In genomic region chr1:205493241-205494085, GRCh38 we compare ENCODE assay signal across 10 cellular contexts. TPM values are rescaled to one million over a fixed set of nuclear protein-coding genes. Genes with fewer than 3 reads are reported as not detected.
A peak's percentile ranks its signal among the peaks of the same experiment; 100 is the strongest.
DNase-seq lines count a peak whose midpoint lies in the region; TF ChIP-seq lines count a peak whose summit lies in the region.
"Had no signal": no experiment of that assay in that cellular context is flagged by ENCODE, and none has a peak within 500 bp of the region (broad histone marks: within the 10 kb centered on the region; RNA-seq: fewer than 3 reads in every experiment).

No MANE protein-coding gene starts in this region.

- CTCF ChIA-PET in MCF 10A (lab: Yijun Ruan, JAX): interaction anchor here (0.5 to 37.5 kb wide), 27 partner anchors 8 to 1002 kb away, joined by 3 to 1608 read pairs (median 6); partner anchors contain the start of genes CDK18 and KLHDC8A

- peak overlapping the region; percentile 54 for H3K56ac ChIP-seq in mesendoderm (ENCODE audit: low read length)

- no peaks in the 10 kb centered on the region for H3K79me2 ChIP-seq in mesendoderm (ENCODE audit: control insufficient read depth, insufficient read depth, low read length)

- POLR2A ChIA-PET in MCF 10A (lab: Yijun Ruan, JAX): interaction anchor here (0.6 to 7.3 kb wide), 22 partner anchors 8 to 987 kb away, joined by 3 to 73 read pairs (median 6); partner anchors contain the start of genes CDK18 and ELK4

- no peaks in the 10 kb centered on the region for H3K36me3 Mint-ChIP-seq in MCF 10A (ENCODE audit: insufficient read depth, unreplicated experiment)

- H3K27ac ChIP-seq in mesendoderm (ENCODE audit: low read depth, low read length): no peak overlapping the region
- H3K27ac ChIP-seq: cardiac muscle cell had no signal

- no peak overlapping the region for H3K4ac ChIP-seq in mesendoderm (ENCODE audit: low read depth, low read length)

- H3K27me3 ChIP-seq in BE2C (no peaks in the 10 kb centered on the region), mesendoderm (ENCODE audit: insufficient read depth, low read length, poor library complexity) (no peaks in the 10 kb centered on the region)
- H3K27me3 ChIP-seq: cardiac muscle cell had no signal

- BruUV-seq in MCF 10A (replicated peaks; lab: Mats Ljungman, UMichigan): no TSS peak

- peak overlapping the region; percentile 86 for H3K27ac Mint-ChIP-seq in MCF 10A (ENCODE audit: low read depth, unreplicated experiment)

- no peaks in the 10 kb centered on the region for H3K9me3 Mint-ChIP-seq in MCF 10A (ENCODE audit: unreplicated experiment)

- H3K27me3 Mint-ChIP-seq in MCF 10A (ENCODE audit: insufficient read depth, unreplicated experiment): no peaks in the 10 kb centered on the region

- intact Hi-C loops in MCF 10A (cut with micrococcal nuclease): no loop called here

- H2BK120ac ChIP-seq in mesendoderm (ENCODE audit: low read depth, low read length): no peak overlapping the region

- WGBS in mesendoderm (ENCODE audit: extremely low coverage, insufficient coverage, low lambda C conversion rate): no CpG with 5 or more reads among the region's 11 CpGs

- DNase-seq in BE2C: peak; percentile 41
- DNase-seq in LoVo (ENCODE audit: low spot score): peak; percentile 66
- DNase-seq in MCF 10A (ENCODE audit: unreplicated experiment): peak; percentile 99
- DNase-seq in mesendoderm: peak; percentile 53
- no peak for DNase-seq in 8988T
- no peak for DNase-seq in stimulated activated naive CD4-positive, alpha-beta T cell treated with Interleukin-2 at 50 U/mL for 16 hours (lab: John Stamatoyannopoulos, UW)
- DNase-seq in stimulated activated CD4-positive, alpha-beta T cell treated with anti-CD3 and anti-CD28 coated beads, Interleukin-2, amount 100 ng/mL, for 24 hours: no peak
- DNase-seq in activated naive CD4-positive, alpha-beta T cell treated with anti-CD3 and anti-CD28 coated beads, Interleukin-2, amount 50 U/mL, for 16 hours: no peak

- TF ChIP-seq CTCF in BE2C (IDR thresholded peaks at IDR 0.05; ENCODE audit: low read depth, low read length) (no peak), MCF 10A (IDR thresholded peaks at IDR 0.05; ENCODE audit: unreplicated experiment) (no peak)

- no peak overlapping the region for H3K9ac ChIP-seq in mesendoderm (ENCODE audit: low read length)

- no peak overlapping the region for H3K18ac ChIP-seq in mesendoderm (ENCODE audit: low read length)

- H2BK15ac ChIP-seq in mesendoderm (replicated peaks; ENCODE audit: low read depth): no peak overlapping the region

- H2BK5ac ChIP-seq in mesendoderm (ENCODE audit: low read length): no peak overlapping the region

- H3K9me3 ChIP-seq in BE2C: no peaks in the 10 kb centered on the region

- no peak overlapping the region for H4K5ac ChIP-seq in mesendoderm (ENCODE audit: low read length)

- peak overlapping the region; percentile 34 for H2AK5ac ChIP-seq in mesendoderm (ENCODE audit: low read length)

- H3K4me3 ChIP-seq in BE2C (ENCODE audit: low read depth, low read length) (no peak overlapping the region), mesendoderm (ENCODE audit: low read length) (no peak overlapping the region)
- H3K4me3 ChIP-seq: cardiac muscle cell, skin epidermis had no signal

- H4K8ac ChIP-seq in mesendoderm (ENCODE audit: low read depth, low read length): no peak overlapping the region

- peaks cover 38% of the 10 kb centered on the region for H3K4me1 Mint-ChIP-seq in MCF 10A (ENCODE audit: insufficient read depth, unreplicated experiment)

- H3K4me3 Mint-ChIP-seq in MCF 10A (ENCODE audit: unreplicated experiment): peak overlapping the region; percentile 53

- no peaks in the 10 kb centered on the region for H3K79me1 ChIP-seq in mesendoderm (ENCODE audit: low read length)

- no peak overlapping the region for H3K23ac ChIP-seq in mesendoderm (ENCODE audit: low read length)

- H3K4me2 ChIP-seq in mesendoderm (ENCODE audit: low read length): no peak overlapping the region

- H3K4me1 ChIP-seq in BE2C (peaks cover 4% of the 10 kb centered on the region; the same call in 1 of the 2 replicates), mesendoderm (ENCODE audit: control insufficient read depth, low read depth, low read length) (peaks cover 8% of the 10 kb centered on the region)

- no peaks in the 10 kb centered on the region for H3K36me3 ChIP-seq in BE2C
- H3K36me3 ChIP-seq in mesendoderm (ENCODE audit: control insufficient read depth, insufficient read depth, low read length): no peaks in the 10 kb centered on the region
- H3K36me3 ChIP-seq: cardiac muscle cell had no signal

RNA-seq across cellular contexts. Expression of gene CDK18, which starts 11.0 kb away (rescaled TPM):
- 3.4 TPM for polyA plus RNA-seq in BE2C (2012; ENCODE audit: insufficient read depth, insufficient read length, low read depth)
- total RNA-seq in MCF 10A (2022): 4.9 and 6.8 TPM in 2 replicates
- polyA plus RNA-seq in mesendoderm (2013, experiment 1 of 2): 9.1 TPM
- polyA plus RNA-seq in mesendoderm (2013, experiment 2 of 2): 8.9 TPM

RNA-seq across cellular contexts. Expression of gene BLACAT1, which starts 37.6 kb away (rescaled TPM):
- not detected for polyA plus RNA-seq in BE2C (2012; ENCODE audit: insufficient read depth, insufficient read length, low read depth)
- 0.72 and 1.1 TPM in 2 replicates for total RNA-seq in MCF 10A (2022)
- 2.8 TPM for polyA plus RNA-seq in mesendoderm (2013, experiment 1 of 2)
- 2.7 TPM for polyA plus RNA-seq in mesendoderm (2013, experiment 2 of 2)
- polyA plus RNA-seq: cardiac muscle cell had no signal

Comparison
In these comparisons a context has a peak if more than half of its experiments do, and no peak if none do; other contexts are left out.
1. DNase-seq: peak in BE2C (single experiment), LoVo (single experiment), MCF 10A (single experiment) and mesendoderm (single experiment); none in 8988T (single experiment), stimulated activated naive CD4-positive, alpha-beta T cell treated with Interleukin-2 at 50 U/mL for 16 hours (single experiment), stimulated activated CD4-positive, alpha-beta T cell treated with anti-CD3 and anti-CD28 coated beads, Interleukin-2, amount 100 ng/mL, for 24 hours (0 of 2) and activated naive CD4-positive, alpha-beta T cell treated with anti-CD3 and anti-CD28 coated beads, Interleukin-2, amount 50 U/mL, for 16 hours (single experiment).